ENCODE assay signal across 18 cellular contexts in the genomic region with DNA sequence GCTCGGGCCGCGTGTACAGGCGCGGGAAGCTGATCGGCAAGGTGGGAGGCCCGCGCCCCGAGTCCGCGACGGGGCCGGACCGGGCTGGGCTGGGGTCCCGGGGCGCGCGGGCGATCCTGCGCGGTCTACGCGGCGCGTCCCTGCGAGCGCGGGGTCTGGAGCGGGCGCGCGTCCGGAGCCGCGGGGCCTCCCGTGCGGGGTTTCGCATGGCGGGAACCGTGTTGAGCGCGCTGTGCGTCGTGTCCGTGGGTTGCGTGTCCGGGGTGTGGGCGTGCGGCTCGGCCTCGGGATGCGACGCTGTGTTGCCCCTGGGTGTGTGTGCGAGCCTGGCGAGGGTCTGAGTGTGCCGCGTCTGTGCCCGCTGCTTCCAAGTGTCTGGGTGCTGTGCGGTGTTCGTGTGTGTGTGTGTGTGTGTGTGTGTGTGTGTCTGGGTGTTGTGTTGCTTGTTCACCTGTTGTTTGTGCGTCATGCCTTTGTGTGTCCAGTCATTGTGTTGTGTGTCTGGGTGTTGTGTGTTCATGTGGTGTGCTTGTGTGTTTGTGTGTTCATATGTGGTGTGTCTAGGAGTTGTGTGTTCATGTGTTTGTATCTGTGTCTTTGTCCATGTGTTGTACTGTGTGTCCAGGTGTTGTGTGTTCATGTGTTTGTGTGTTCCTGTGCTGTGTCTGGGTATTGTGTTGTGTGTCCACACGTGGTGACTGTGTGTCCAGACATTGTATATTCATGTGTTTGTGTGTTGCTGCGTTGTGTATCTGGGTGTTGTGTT. TPM values are rescaled to one million over a fixed set of nuclear protein-coding genes. Genes with fewer than 3 reads are reported as not detected.
DNase-seq lines count a peak whose midpoint lies in the region; ATAC-seq and TF ChIP-seq lines count a peak whose summit lies in the region.
"Had no signal": no experiment of that assay in that cellular context is flagged by ENCODE, and none has a peak within 500 bp of the region (broad histone marks: within the 10 kb centered on the region; RNA-seq: fewer than 3 reads in every experiment).

No MANE protein-coding gene starts in this region.

- ATAC-seq in GM18868 (IDR thresholded peaks at IDR 0.05; ENCODE audit: unreplicated experiment), result no peak
- no peak for ATAC-seq in activated CD8-positive, alpha-beta T cell treated with anti-CD3 and anti-CD28 coated beads, Interleukin-2, amount 10 ng/mL, durations not matched to agents 7 days and 5 days
- ATAC-seq in GM18511 (IDR thresholded peaks at IDR 0.05; ENCODE audit: unreplicated experiment), result no peak
- ATAC-seq: esophagus mucosa had no signal

- no peaks in the 10 kb centered on the region for H3K9me3 Mint-ChIP-seq in activated CD8-positive, alpha-beta T cell treated with anti-CD3 and anti-CD28 coated beads, Interleukin-2, amount 10 ng/mL, durations not matched to agents 7 days and 5 days (ENCODE audit: insufficient read depth)
- H3K9me3 Mint-ChIP-seq: activated B cell treated with CpG ODN at 0.5 μM for 24 hours had no signal

- no peak overlapping the region for H3K27ac Mint-ChIP-seq in activated CD8-positive, alpha-beta T cell treated with anti-CD3 and anti-CD28 coated beads, Interleukin-2, amount 10 ng/mL, durations not matched to agents 7 days and 5 days
- H3K27ac Mint-ChIP-seq: activated B cell treated with CpG ODN at 0.5 μM for 24 hours had no signal

- no peaks in the 10 kb centered on the region for H3K4me1 ChIP-seq in ES-I3 (ENCODE audit: insufficient read depth, low read length)
- peaks cover 6% of the 10 kb centered on the region for H3K4me1 ChIP-seq in rectal smooth muscle tissue (ENCODE audit: control insufficient read depth, insufficient read depth, low read length)

- H3K27ac ChIP-seq in WERI-Rb-1 (no peak overlapping the region), rectal smooth muscle tissue (ENCODE audit: low read depth, low read length) (no peak overlapping the region)
- H3K27ac ChIP-seq: BLaER1 treated with 17β-estradiol and CSF1 and Interleukin-3, amounts not matched to agents 10 nM and 100 nM had no signal

- H3K4me3 ChIP-seq in WERI-Rb-1 (ENCODE audit: low read depth, low read length), result peak overlapping the region; percentile 29
- H3K4me3 ChIP-seq in iPS-18c (ENCODE audit: insufficient read depth, low read depth, low read length), result peak overlapping the region; percentile 36
- peak overlapping the region; percentile 19 for H3K4me3 ChIP-seq in rectal smooth muscle tissue (ENCODE audit: low read length)
- H3K4me3 ChIP-seq: BLaER1 treated with 17β-estradiol and CSF1 and Interleukin-3, amounts not matched to agents 10 nM and 100 nM had no signal

- H3K9ac ChIP-seq in ES-I3 (ENCODE audit: low read depth, low read length) (peak overlapping the region; percentile 47; the same call in 1 of the 2 replicates), rectal smooth muscle tissue (ENCODE audit: low read length) (no peak overlapping the region)
- H3K9ac ChIP-seq: BLaER1 treated with 17β-estradiol and CSF1 and Interleukin-3, amounts not matched to agents 10 nM and 100 nM had no signal

- no peak for TF ChIP-seq CTCF in WERI-Rb-1 (IDR thresholded peaks at IDR 0.05; ENCODE audit: low read depth, low read length)

- peaks cover 25% of the 10 kb centered on the region for H3K27me3 Mint-ChIP-seq in activated CD8-positive, alpha-beta T cell treated with anti-CD3 and anti-CD28 coated beads, Interleukin-2, amount 10 ng/mL, durations not matched to agents 7 days and 5 days (ENCODE audit: low read depth)

- H3K36me3 ChIP-seq in ES-I3 (ENCODE audit: insufficient read depth, low read length), result no peaks in the 10 kb centered on the region
- H3K36me3 ChIP-seq in WERI-Rb-1, result no peaks in the 10 kb centered on the region
- no peaks in the 10 kb centered on the region for H3K36me3 ChIP-seq in rectal smooth muscle tissue (ENCODE audit: control insufficient read depth, insufficient read depth, low read length)
- H3K36me3 ChIP-seq: BLaER1 treated with 17β-estradiol and CSF1 and Interleukin-3, amounts not matched to agents 10 nM and 100 nM had no signal

- POLR2A ChIA-PET in activated CD8-positive, alpha-beta T cell treated with anti-CD3 and anti-CD28 coated beads, Interleukin-2, amount 10 ng/mL, durations not matched to agents 7 days and 5 days (lab: Charles Lee), result no interaction called here

- H3K27me3 ChIP-seq in WERI-Rb-1 (ENCODE audit: insufficient read depth, low read depth, severe bottlenecking) (peaks cover 9% of the 10 kb centered on the region), rectal smooth muscle tissue (ENCODE audit: control insufficient read depth, insufficient read depth, low read length) (peaks cover 26% of the 10 kb centered on the region)

- no peaks in the 10 kb centered on the region for H3K36me3 Mint-ChIP-seq in activated CD8-positive, alpha-beta T cell treated with anti-CD3 and anti-CD28 coated beads, Interleukin-2, amount 10 ng/mL, durations not matched to agents 7 days and 5 days (ENCODE audit: low read depth)

- H3K4me3 Mint-ChIP-seq in activated CD8-positive, alpha-beta T cell treated with anti-CD3 and anti-CD28 coated beads, Interleukin-2, amount 10 ng/mL, durations not matched to agents 7 days and 5 days, result no peak overlapping the region
- H3K4me3 Mint-ChIP-seq: activated B cell treated with CpG ODN at 0.5 μM for 24 hours had no signal

- peaks cover 2% of the 10 kb centered on the region for H3K4me1 Mint-ChIP-seq in activated CD8-positive, alpha-beta T cell treated with anti-CD3 and anti-CD28 coated beads, Interleukin-2, amount 10 ng/mL, durations not matched to agents 7 days and 5 days (ENCODE audit: low read depth)

- H3K9me3 ChIP-seq in ES-I3 (ENCODE audit: control insufficient read depth, insufficient read depth, low read length), result no peaks in the 10 kb centered on the region
- H3K9me3 ChIP-seq in WERI-Rb-1 (ENCODE audit: severe bottlenecking), result no peaks in the 10 kb centered on the region
- H3K9me3 ChIP-seq in iPS-18c (ENCODE audit: control insufficient read depth, insufficient read depth, low read length), result no peaks in the 10 kb centered on the region

- CTCF ChIA-PET in activated CD8-positive, alpha-beta T cell treated with anti-CD3 and anti-CD28 coated beads, Interleukin-2, amount 10 ng/mL, durations not matched to agents 7 days and 5 days (lab: Charles Lee), result no interaction called here

- DNase-seq in WERI-Rb-1, result no peak
- DNase-seq in NCI-H2029 treated with DMSO at 0.1 percent for 48 hours (lab: John Stamatoyannopoulos, UW), result no peak
- no peak for DNase-seq in activated CD8-positive, alpha-beta T cell treated with anti-CD3 and anti-CD28 coated beads, Interleukin-2, amount 10 ng/mL, durations not matched to agents 7 days and 5 days
- DNase-seq: activated B cell treated with CpG ODN at 0.5 μM for 24 hours; activated naive CD4-positive, alpha-beta T cell treated with anti-CD3 and anti-CD28 coated beads, Interleukin-2, amount 50 U/mL, for 16 hours; hippocampal formation; NCI-H1105 treated with DMSO at 0.1 percent for 48 hours; NCI-H510A treated with DMSO at 0.1 percent for 48 hours; stimulated activated CD4-positive, alpha-beta T cell treated with anti-CD3 and anti-CD28 coated beads, Interleukin-2, amount 100 ng/mL, for 48 hours had no signal

RNA-seq across cellular contexts. Expression of a gene that starts 0.5 kb away (rescaled TPM):
- not detected for total RNA-seq in activated CD8-positive, alpha-beta T cell treated with anti-CD3 and anti-CD28 coated beads, Interleukin-2, amount 10 ng/mL, durations not matched to agents 7 days and 5 days
- total RNA-seq: activated B cell treated with CpG ODN at 0.5 μM for 24 hours, esophagus mucosa, lung microvascular endothelial cell, posterior vena cava had no signal

RNA-seq across cellular contexts. Expression of a gene that starts 11.6 kb away (rescaled TPM):
- total RNA-seq in activated CD8-positive, alpha-beta T cell treated with anti-CD3 and anti-CD28 coated beads, Interleukin-2, amount 10 ng/mL, durations not matched to agents 7 days and 5 days, result 1 to 10 TPM; 2.8 to 3.9 TPM
- total RNA-seq: activated B cell treated with CpG ODN at 0.5 μM for 24 hours, lung microvascular endothelial cell had no signal

RNA-seq across cellular contexts. Expression of a gene that starts 33.4 kb away (rescaled TPM):
- 1 to 10 TPM; 1.7 to 1.9 TPM for total RNA-seq in activated CD8-positive, alpha-beta T cell treated with anti-CD3 and anti-CD28 coated beads, Interleukin-2, amount 10 ng/mL, durations not matched to agents 7 days and 5 days

RNA-seq across cellular contexts. Expression of a gene that starts 34.2 kb away (rescaled TPM):
- 1 to 10 TPM; 3.4 to 4.1 TPM for total RNA-seq in activated CD8-positive, alpha-beta T cell treated with anti-CD3 and anti-CD28 coated beads, Interleukin-2, amount 10 ng/mL, durations not matched to agents 7 days and 5 days

RNA-seq across cellular contexts. Expression of a gene that starts 43.7 kb away (rescaled TPM):
- 10 to 100 TPM; 12.2 to 12.5 TPM for total RNA-seq in activated CD8-positive, alpha-beta T cell treated with anti-CD3 and anti-CD28 coated beads, Interleukin-2, amount 10 ng/mL, durations not matched to agents 7 days and 5 days
